26 cellular contexts compared by ENCODE assay signal in the genomic region with DNA sequence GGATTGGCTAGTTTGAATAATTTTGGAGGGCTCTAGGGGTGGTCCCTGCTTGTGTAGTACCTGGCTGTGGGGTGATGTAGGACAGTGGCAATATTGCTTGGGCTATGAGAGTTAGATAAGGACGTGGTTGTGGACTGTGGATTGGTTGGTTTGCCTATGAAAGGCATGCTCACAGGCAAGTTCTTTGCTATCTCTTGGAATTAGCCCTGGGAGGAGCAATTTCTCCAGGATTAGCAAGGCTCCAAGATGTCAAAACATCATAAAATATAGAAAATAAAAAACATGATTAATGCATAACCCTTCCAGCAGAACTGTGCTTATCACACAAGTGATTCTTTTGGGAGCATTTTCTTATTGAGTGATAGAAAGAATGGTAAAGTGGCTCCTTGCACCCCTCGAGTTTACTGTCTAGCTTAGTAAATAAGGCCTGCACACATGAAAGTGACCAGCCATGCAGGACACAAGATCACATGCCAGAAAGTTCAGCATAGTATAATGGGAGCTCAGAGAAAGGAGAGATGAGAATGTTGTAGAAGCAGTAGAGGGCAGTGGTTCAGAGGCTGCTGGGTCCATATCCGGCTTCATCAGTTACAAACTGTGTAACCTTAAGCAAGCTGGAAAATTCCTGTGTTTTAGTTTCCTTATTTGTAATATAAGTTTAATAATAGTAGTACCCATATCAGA. TPM values are rescaled to one million over a fixed set of nuclear protein-coding genes. Genes with fewer than 3 reads are reported as not detected.
DNase-seq lines count a peak whose midpoint lies in the region; ATAC-seq lines count a peak whose summit lies in the region.
"Had no signal": no experiment of that assay in that cellular context is flagged by ENCODE, and none has a peak within 500 bp of the region (broad histone marks: within the 10 kb centered on the region; RNA-seq: fewer than 3 reads in every experiment).

No MANE protein-coding gene starts in this region.

- H3K4me1 ChIP-seq in BLaER1 treated with 17β-estradiol and CSF1 and Interleukin-3, amounts not matched to agents 10 nM and 100 nM, result peaks cover 18 to 32% (median 25%) of the 10 kb centered on the region in 10 experiments; a peak in 19 of 20 replicates
- H3K4me1 ChIP-seq: colonic mucosa had no signal

- ATAC-seq in HG02798 (IDR thresholded peaks at IDR 0.05; ENCODE audit: poor library complexity, unreplicated experiment), result no peak
- ATAC-seq: activated naive CD8-positive, alpha-beta T cell treated with anti-CD3 and anti-CD28 coated beads, Interleukin-2, amount 50 U/mL, for 24 hours; left cardiac atrium; natural killer cell treated with Interleukin-12 subunit alpha and Interleukin-12 subunit beta and Interleukin-15 and Interleukin-18, amount 100 ng/mL, for 72 hours; stimulated activated naive B cell treated with anti-CD40 and anti-IgM and Interleukin-4, amounts not matched to agents 10 μg/mL and 1 μg/mL and 100 μg/mL, for 72 hours had no signal

- no peaks in the 10 kb centered on the region for H3K27me3 ChIP-seq in BLaER1 treated with 17β-estradiol and CSF1 and Interleukin-3, amounts not matched to agents 10 nM and 100 nM
- H3K27me3 ChIP-seq: brain microvascular endothelial cell, colonic mucosa had no signal

- H3K36me3 ChIP-seq in BLaER1 treated with 17β-estradiol and CSF1 and Interleukin-3, amounts not matched to agents 10 nM and 100 nM, result peaks cover 21 to 61% (median 33%) of the 10 kb centered on the region in 11 experiments; a peak in 20 of 22 replicates
- H3K36me3 ChIP-seq: brain microvascular endothelial cell, colonic mucosa, thoracic aorta had no signal

- no peak overlapping the region for H3K4me3 ChIP-seq in BLaER1 treated with 17β-estradiol and CSF1 and Interleukin-3, amounts not matched to agents 10 nM and 100 nM
- H3K4me3 ChIP-seq: colonic mucosa, thoracic aorta had no signal

- H3K27ac ChIP-seq in BLaER1 treated with 17β-estradiol and CSF1 and Interleukin-3, amounts not matched to agents 10 nM and 100 nM, result no peak overlapping the region
- H3K27ac ChIP-seq: brain microvascular endothelial cell, colonic mucosa, HL-60, WERI-Rb-1 had no signal

- H3K9me3 ChIP-seq in BLaER1 treated with 17β-estradiol and CSF1 and Interleukin-3, amounts not matched to agents 10 nM and 100 nM (replicated peaks in 1 of 11), result peaks cover 0 to 23% (median 14%) of the 10 kb centered on the region in 11 experiments; a peak in 15 of 22 replicates
- H3K9me3 ChIP-seq: colonic mucosa, thoracic aorta had no signal

- no peak overlapping the region for H3K9ac ChIP-seq in BLaER1 treated with 17β-estradiol and CSF1 and Interleukin-3, amounts not matched to agents 10 nM and 100 nM

- no peaks in the 10 kb centered on the region for H4K20me1 ChIP-seq in BLaER1 treated with 17β-estradiol and CSF1 and Interleukin-3, amounts not matched to agents 10 nM and 100 nM

- peak overlapping the region in 6 of 11 experiments; percentile 7 to 34 (median 17); a peak in 7 of 22 replicates for H3K4me2 ChIP-seq in BLaER1 treated with 17β-estradiol and CSF1 and Interleukin-3, amounts not matched to agents 10 nM and 100 nM

- DNase-seq in amniotic epithelial cell (ENCODE audit: low read depth) (peak; percentile 21), globus pallidus (ENCODE audit: low spot score) (peak; percentile 65), renal cortical epithelial cell (ENCODE audit: low read depth) (peak; percentile 47), T-helper 2 cell (no peak), NCI-H2196 (lab: John Stamatoyannopoulos, UW; ENCODE audit: unreplicated experiment) (no peak), NCI-H748 treated with DMSO at 0.1 percent for 48 hours (lab: John Stamatoyannopoulos, UW) (no peak)
- DNase-seq: activated CD8-positive, alpha-beta memory T cell treated with anti-CD3 and anti-CD28 coated beads, Interleukin-2, amount 50 U/mL, for 4 hours; activated naive CD8-positive, alpha-beta T cell treated with anti-CD3 and anti-CD28 coated beads, Interleukin-2, amount 50 U/mL, for 24 hours; brain microvascular endothelial cell; CD4-positive, alpha-beta T cell; colonic mucosa; DMS153; endodermal cell; glutamatergic neuron; left cardiac atrium; NCI-H1417; NCI-H2107; NCI-H510A treated with DMSO at 0.1 percent for 48 hours; posterior cingulate gyrus; stimulated activated naive B cell treated with anti-CD40 and anti-IgM and Interleukin-4, amounts not matched to agents 10 μg/mL and 1 μg/mL and 100 μg/mL, for 72 hours; WERI-Rb-1 had no signal

RNA-seq across cellular contexts. Expression of a gene that starts 13.8 kb away (rescaled TPM):
- total RNA-seq in renal cortical epithelial cell, result 66.3 and 133 TPM in 2 replicates

Comparison
In these comparisons a context has a peak if more than half of its experiments do, and no peak if none do; other contexts are left out.
1. DNase-seq: peak in amniotic epithelial cell (single experiment), globus pallidus (single experiment) and renal cortical epithelial cell (single experiment); none in T-helper 2 cell (0 of 5), NCI-H2196 (single experiment) and NCI-H748 treated with DMSO at 0.1 percent for 48 hours (single experiment).